Comparison of ENCODE assay signal across 11 cellular contexts in genomic region chr4:126583509-126583908, GRCh38.
DNase-seq lines count a peak whose midpoint lies in the region; ATAC-seq and TF ChIP-seq lines count a peak whose summit lies in the region.
"Had no signal": no experiment of that assay in that cellular context is flagged by ENCODE, and none has a peak within 500 bp of the region (broad histone marks: within the 10 kb centered on the region; RNA-seq: fewer than 3 reads in every experiment).

No MANE protein-coding gene starts in this region.

- DNase-seq in AG20443 (ENCODE audit: low spot score) (peak; percentile 17), HAP-1 (ENCODE audit: low spot score in 2 of 2) (peak; percentile 53 to 54), SK-MEL-5 (ENCODE audit: low read depth, low spot score) (peak; percentile 61), fibroblast of the aortic adventitia (ENCODE audit: low read depth) (peak; percentile 11), SHP77 (lab: John Stamatoyannopoulos, UW) (no peak)
- no peak for DNase-seq in activated CD4-positive, alpha-beta T cell treated with anti-CD3 and anti-CD28 coated beads, Interleukin-2, amount 50 U/mL, for 48 hours
- no peak for DNase-seq in CD8-positive, alpha-beta memory T cell
- DNase-seq: activated CD8-positive, alpha-beta T cell treated with anti-CD3 and anti-CD28 coated beads, Interleukin-2, amount 10 ng/mL, durations not matched to agents 7 days and 5 days; left cardiac atrium; stimulated activated naive CD8-positive, alpha-beta T cell treated with anti-CD3 and anti-CD28 coated beads, Interleukin-15, Interleukin-2, amounts not matched to agents 100 U/mL and 50 U/mL, for 24 hours had no signal

- CTCF ChIA-PET in CD8-positive, alpha-beta memory T cell (lab: Charles Lee), result no interaction called here

- no peaks in the 10 kb centered on the region for H3K27me3 Mint-ChIP-seq in CD8-positive, alpha-beta memory T cell

- ATAC-seq in HG03135 (IDR thresholded peaks at IDR 0.05; ENCODE audit: unreplicated experiment), result no peak
- ATAC-seq: activated CD8-positive, alpha-beta T cell treated with anti-CD3 and anti-CD28 coated beads, Interleukin-2, amount 10 ng/mL, durations not matched to agents 7 days and 5 days; left cardiac atrium; stimulated activated naive CD8-positive, alpha-beta T cell treated with anti-CD3 and anti-CD28 coated beads, Interleukin-15, Interleukin-2, amounts not matched to agents 100 U/mL and 50 U/mL, for 24 hours had no signal

- H3K4me3 ChIP-seq in HAP-1 (no peak overlapping the region), fibroblast of the aortic adventitia (ENCODE audit: low read depth, low read length) (no peak overlapping the region)
- H3K4me3 ChIP-seq in CD8-positive, alpha-beta memory T cell (ENCODE audit: low read length), result no peak overlapping the region

- H3K4me1 Mint-ChIP-seq in CD8-positive, alpha-beta memory T cell, result no peaks in the 10 kb centered on the region

- H3K9me3 ChIP-seq in HAP-1, result no peaks in the 10 kb centered on the region
- H3K9me3 ChIP-seq in CD8-positive, alpha-beta memory T cell (ENCODE audit: low read length), result no peaks in the 10 kb centered on the region

- peaks cover 2 to 26% (median 15%) of the 10 kb centered on the region in 5 donors for H3K9me3 Mint-ChIP-seq in CD8-positive, alpha-beta memory T cell

- no peak overlapping the region for H3K27ac ChIP-seq in CD8-positive, alpha-beta memory T cell (ENCODE audit: low read depth, low read length)

- H3K27me3 ChIP-seq in HAP-1 (ENCODE audit: low read depth), result no peaks in the 10 kb centered on the region
- no peaks in the 10 kb centered on the region for H3K27me3 ChIP-seq in CD8-positive, alpha-beta memory T cell (ENCODE audit: insufficient read depth, low read length, poor library complexity, severe bottlenecking)

- peaks cover 0 to 2% (median 0%) of the 10 kb centered on the region in 3 donors for H3K36me3 Mint-ChIP-seq in CD8-positive, alpha-beta memory T cell

- no peak overlapping the region for H3K4me3 Mint-ChIP-seq in CD8-positive, alpha-beta memory T cell
- H3K4me3 Mint-ChIP-seq: activated CD8-positive, alpha-beta T cell treated with anti-CD3 and anti-CD28 coated beads, Interleukin-2, amount 10 ng/mL, durations not matched to agents 7 days and 5 days had no signal

- no peaks in the 10 kb centered on the region for H3K4me1 ChIP-seq in HAP-1
- H3K4me1 ChIP-seq in CD8-positive, alpha-beta memory T cell (ENCODE audit: insufficient read depth, low read length), result no peaks in the 10 kb centered on the region

- in situ Hi-C loops in HAP-1 (cut with MboI; ENCODE audit: low sequenced_read_pairs) (loop anchor here (25.0 kb wide), 1 partner anchor 1271 kb away; the partner anchor contains the start of gene FAT4), SK-MEL-5 (cut with HindIII; ENCODE audit: low pct_unique_long_range_greater_than_20kb, low sequenced_read_pairs) (no loop called here)

- H3K36me3 ChIP-seq in HAP-1 (replicated peaks), result no peaks in the 10 kb centered on the region
- H3K36me3 ChIP-seq in CD8-positive, alpha-beta memory T cell (ENCODE audit: insufficient read depth, low read length), result no peaks in the 10 kb centered on the region

- TF ChIP-seq CTCF in fibroblast of the aortic adventitia (IDR thresholded peaks at IDR 0.05; ENCODE audit: insufficient read depth, low read length), result peak; percentile 27

- POLR2A ChIA-PET in CD8-positive, alpha-beta memory T cell (lab: Charles Lee), result no interaction called here

- H3K27ac Mint-ChIP-seq in CD8-positive, alpha-beta memory T cell, result peak overlapping the region in 1 of 8 donors; percentile 26
- H3K27ac Mint-ChIP-seq: activated CD8-positive, alpha-beta T cell treated with anti-CD3 and anti-CD28 coated beads, Interleukin-2, amount 10 ng/mL, durations not matched to agents 7 days and 5 days had no signal

Comparison
In these comparisons a context has a peak if more than half of its experiments do, and no peak if none do; other contexts are left out.
1. DNase-seq: peak in AG20443 (single experiment), HAP-1 (2 of 2), SK-MEL-5 (single experiment) and fibroblast of the aortic adventitia (single experiment); none in SHP77 (0 of 2), activated CD4-positive, alpha-beta T cell treated with anti-CD3 and anti-CD28 coated beads, Interleukin-2, amount 50 U/mL, for 48 hours (0 of 2) and CD8-positive, alpha-beta memory T cell (0 of 5).